ENCODE assay signal across 1 cellular context in the genomic region with DNA sequence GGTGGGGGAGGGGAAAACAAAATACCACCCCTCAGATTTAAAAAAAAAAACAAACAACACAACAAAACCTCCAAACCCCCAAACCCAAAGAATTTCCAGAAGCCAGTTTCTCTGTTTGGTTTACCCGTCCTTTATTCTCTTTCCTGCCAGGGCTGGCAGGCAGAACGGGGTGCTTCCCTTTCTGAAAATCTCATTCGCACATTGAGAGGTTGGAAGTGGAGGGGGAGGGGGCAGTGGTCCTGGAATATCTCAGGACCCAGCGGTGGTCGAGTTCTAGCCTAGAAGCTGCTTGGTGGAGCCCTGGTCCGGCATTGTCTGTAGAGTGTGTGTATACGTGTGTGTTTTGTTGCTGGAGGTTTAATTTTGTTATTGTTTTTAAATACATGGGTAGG.
TF ChIP-seq lines count a peak whose summit lies in the region.

No MANE protein-coding gene starts in this region.

TF ChIP-seq in WTC11, 78 proteins besides CTCF, POLR2A, EP300 and RAD21 (continued from another document):
- TF ChIP-seq, protein P1, sequence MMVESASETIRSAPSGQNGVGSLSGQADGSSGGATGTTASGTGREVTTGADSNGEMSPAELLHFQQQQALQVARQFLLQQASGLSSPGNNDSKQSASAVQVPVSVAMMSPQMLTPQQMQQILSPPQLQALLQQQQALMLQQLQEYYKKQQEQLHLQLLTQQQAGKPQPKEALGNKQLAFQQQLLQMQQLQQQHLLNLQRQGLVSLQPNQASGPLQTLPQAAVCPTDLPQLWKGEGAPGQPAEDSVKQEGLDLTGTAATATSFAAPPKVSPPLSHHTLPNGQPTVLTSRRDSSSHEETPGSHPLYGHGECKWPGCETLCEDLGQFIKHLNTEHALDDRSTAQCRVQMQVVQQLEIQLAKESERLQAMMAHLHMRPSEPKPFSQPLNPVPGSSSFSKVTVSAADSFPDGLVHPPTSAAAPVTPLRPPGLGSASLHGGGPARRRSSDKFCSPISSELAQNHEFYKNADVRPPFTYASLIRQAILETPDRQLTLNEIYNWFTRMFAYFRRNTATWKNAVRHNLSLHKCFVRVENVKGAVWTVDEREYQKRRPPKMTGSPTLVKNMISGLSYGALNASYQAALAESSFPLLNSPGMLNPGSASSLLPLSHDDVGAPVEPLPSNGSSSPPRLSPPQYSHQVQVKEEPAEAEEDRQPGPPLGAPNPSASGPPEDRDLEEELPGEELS (CRISPR knock-in tag; IDR thresholded peaks at IDR 0.05): no peak
- no peak for TF ChIP-seq FOXP1 (CRISPR knock-in tag; IDR thresholded peaks at IDR 0.05; ENCODE audit: borderline replicate concordance)
- no peak for TF ChIP-seq JAZF1 (CRISPR knock-in tag; IDR thresholded peaks at IDR 0.05)
- TF ChIP-seq, protein P2, sequence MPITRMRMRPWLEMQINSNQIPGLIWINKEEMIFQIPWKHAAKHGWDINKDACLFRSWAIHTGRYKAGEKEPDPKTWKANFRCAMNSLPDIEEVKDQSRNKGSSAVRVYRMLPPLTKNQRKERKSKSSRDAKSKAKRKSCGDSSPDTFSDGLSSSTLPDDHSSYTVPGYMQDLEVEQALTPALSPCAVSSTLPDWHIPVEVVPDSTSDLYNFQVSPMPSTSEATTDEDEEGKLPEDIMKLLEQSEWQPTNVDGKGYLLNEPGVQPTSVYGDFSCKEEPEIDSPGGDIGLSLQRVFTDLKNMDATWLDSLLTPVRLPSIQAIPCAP (CRISPR knock-in tag; IDR thresholded peaks at IDR 0.05): no peak
- TF ChIP-seq, protein P3, sequence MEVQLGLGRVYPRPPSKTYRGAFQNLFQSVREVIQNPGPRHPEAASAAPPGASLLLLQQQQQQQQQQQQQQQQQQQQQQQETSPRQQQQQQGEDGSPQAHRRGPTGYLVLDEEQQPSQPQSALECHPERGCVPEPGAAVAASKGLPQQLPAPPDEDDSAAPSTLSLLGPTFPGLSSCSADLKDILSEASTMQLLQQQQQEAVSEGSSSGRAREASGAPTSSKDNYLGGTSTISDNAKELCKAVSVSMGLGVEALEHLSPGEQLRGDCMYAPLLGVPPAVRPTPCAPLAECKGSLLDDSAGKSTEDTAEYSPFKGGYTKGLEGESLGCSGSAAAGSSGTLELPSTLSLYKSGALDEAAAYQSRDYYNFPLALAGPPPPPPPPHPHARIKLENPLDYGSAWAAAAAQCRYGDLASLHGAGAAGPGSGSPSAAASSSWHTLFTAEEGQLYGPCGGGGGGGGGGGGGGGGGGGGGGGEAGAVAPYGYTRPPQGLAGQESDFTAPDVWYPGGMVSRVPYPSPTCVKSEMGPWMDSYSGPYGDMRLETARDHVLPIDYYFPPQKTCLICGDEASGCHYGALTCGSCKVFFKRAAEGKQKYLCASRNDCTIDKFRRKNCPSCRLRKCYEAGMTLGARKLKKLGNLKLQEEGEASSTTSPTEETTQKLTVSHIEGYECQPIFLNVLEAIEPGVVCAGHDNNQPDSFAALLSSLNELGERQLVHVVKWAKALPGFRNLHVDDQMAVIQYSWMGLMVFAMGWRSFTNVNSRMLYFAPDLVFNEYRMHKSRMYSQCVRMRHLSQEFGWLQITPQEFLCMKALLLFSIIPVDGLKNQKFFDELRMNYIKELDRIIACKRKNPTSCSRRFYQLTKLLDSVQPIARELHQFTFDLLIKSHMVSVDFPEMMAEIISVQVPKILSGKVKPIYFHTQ (CRISPR knock-in tag; IDR thresholded peaks at IDR 0.05): no peak
- TF ChIP-seq OVOL2 (CRISPR knock-in tag; IDR thresholded peaks at IDR 0.05; ENCODE audit: borderline replicate concordance): no peak
- TF ChIP-seq ZNF317 (CRISPR knock-in tag; IDR thresholded peaks at IDR 0.05; ENCODE audit: borderline replicate concordance, low read depth): no peak
- TF ChIP-seq NFATC4 (CRISPR knock-in tag; IDR thresholded peaks at IDR 0.05): no peak
- TF ChIP-seq ESRRA (CRISPR knock-in tag; IDR thresholded peaks at IDR 0.05; ENCODE audit: borderline replicate concordance): no peak
- no peak for TF ChIP-seq SP1 (CRISPR knock-in tag; conservative IDR thresholded peaks at IDR 0.05)
- TF ChIP-seq, protein P4, sequence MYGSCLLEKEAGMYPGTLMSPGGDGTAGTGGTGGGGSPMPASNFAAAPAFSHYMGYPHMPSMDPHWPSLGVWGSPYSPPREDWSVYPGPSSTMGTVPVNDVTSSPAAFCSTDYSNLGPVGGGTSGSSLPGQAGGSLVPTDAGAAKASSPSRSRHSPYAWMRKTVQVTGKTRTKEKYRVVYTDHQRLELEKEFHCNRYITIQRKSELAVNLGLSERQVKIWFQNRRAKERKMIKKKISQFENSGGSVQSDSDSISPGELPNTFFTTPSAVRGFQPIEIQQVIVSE (CRISPR knock-in tag; IDR thresholded peaks at IDR 0.05; ENCODE audit: borderline replicate concordance): no peak
